1 cellular context compared by ENCODE assay signal in genomic region chr7:101018271-101019167, GRCh38.
TF ChIP-seq lines count a peak whose summit lies in the region.

No MANE protein-coding gene starts in this region.

TF ChIP-seq in HEK293, 187 proteins besides CTCF, POLR2A, EP300 and RAD21 (continued from another document):
- TF ChIP-seq ZNF518A (tag by site-specific recombination; conservative IDR thresholded peaks at IDR 0.05; ENCODE audit: low read depth) (no peak), ZNF19 (tag by site-specific recombination; IDR thresholded peaks at IDR 0.05; ENCODE audit: low read depth) (no peak), ZNF626 (tag by site-specific recombination; IDR thresholded peaks at IDR 0.05) (no peak), REPIN1 (tag by site-specific recombination; IDR thresholded peaks at IDR 0.05; ENCODE audit: low read depth) (no peak), ZBTB7A (tag by site-specific recombination; IDR thresholded peaks at IDR 0.05; ENCODE audit: low read depth) (no peak), ZNF514 (tag by site-specific recombination; IDR thresholded peaks at IDR 0.05) (no peak), ZBTB11 (tag by site-specific recombination; conservative IDR thresholded peaks at IDR 0.05; ENCODE audit: low read depth) (no peak), KLF17 (tag by site-specific recombination; IDR thresholded peaks at IDR 0.05) (peak; percentile 67; the same call in 1 of the 2 replicates), ZNF132 (tag by site-specific recombination; IDR thresholded peaks at IDR 0.05; ENCODE audit: borderline replicate concordance) (no peak), ZNF391 (tag by site-specific recombination; IDR thresholded peaks at IDR 0.05; ENCODE audit: borderline replicate concordance, low read depth) (no peak), ZNF785 (tag by site-specific recombination; IDR thresholded peaks at IDR 0.05) (no peak), REST (tag by site-specific recombination; IDR thresholded peaks at IDR 0.05) (no peak), KLF9 (tag by site-specific recombination; IDR thresholded peaks at IDR 0.05; ENCODE audit: low read depth) (no peak), TSHZ1 (tag by site-specific recombination; IDR thresholded peaks at IDR 0.05; ENCODE audit: borderline replicate concordance) (no peak), ZNF280C (tag by site-specific recombination; IDR thresholded peaks at IDR 0.05) (no peak), ZNF148 (tag by site-specific recombination; IDR thresholded peaks at IDR 0.05; ENCODE audit: borderline replicate concordance) (no peak), ZSCAN16 (tag by site-specific recombination; IDR thresholded peaks at IDR 0.05) (no peak), ZNF10 (tag by site-specific recombination; IDR thresholded peaks at IDR 0.05) (no peak), OSR2 (tag by site-specific recombination; IDR thresholded peaks at IDR 0.05) (no peak), INSM2 (tag by site-specific recombination; IDR thresholded peaks at IDR 0.05) (no peak), ZNF704 (tag by site-specific recombination; IDR thresholded peaks at IDR 0.05) (no peak), ZIC2 (tag by site-specific recombination; IDR thresholded peaks at IDR 0.05) (peak; percentile 60), SETDB1 (IDR thresholded peaks at IDR 0.05; ENCODE audit: insufficient read length, low read length) (no peak), ZNF133 (tag by site-specific recombination; IDR thresholded peaks at IDR 0.05) (no peak), KLF8 (tag by site-specific recombination; IDR thresholded peaks at IDR 0.05) (no peak), ZNF16 (tag by site-specific recombination; IDR thresholded peaks at IDR 0.05; ENCODE audit: low read depth) (no peak)
